ENCODE assay signal across 20 cellular contexts in the genomic region with DNA sequence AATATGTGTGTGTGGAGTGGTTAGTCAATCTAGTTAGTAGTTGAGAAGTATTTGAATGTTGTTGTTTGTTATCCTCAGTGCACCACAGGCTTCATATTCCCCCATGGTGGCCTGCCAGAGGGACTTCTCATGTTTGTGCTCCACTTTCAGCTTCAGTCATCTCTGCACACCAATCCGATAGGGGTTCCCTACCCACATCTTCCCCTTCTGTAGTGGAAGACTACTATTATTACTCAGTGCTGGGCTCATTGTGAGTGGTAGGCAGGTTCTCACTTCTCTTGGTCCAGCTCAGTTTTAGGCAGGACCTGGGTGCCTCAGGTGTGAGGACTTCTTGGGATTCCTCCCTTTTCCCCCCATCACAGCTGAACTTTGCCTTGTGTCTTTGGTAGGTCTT.
A peak's percentile ranks its signal among the peaks of the same experiment; 100 is the strongest.
DNase-seq lines count a peak whose midpoint lies in the region; ATAC-seq lines count a peak whose summit lies in the region.
"Had no signal": no experiment of that assay in that cellular context is flagged by ENCODE, and none has a peak within 500 bp of the region (broad histone marks: within the 10 kb centered on the region; RNA-seq: fewer than 3 reads in every experiment).

No MANE protein-coding gene starts in this region.

- H3K27ac ChIP-seq in substantia nigra (ENCODE audit: low read depth, low read length, poor library complexity, severe bottlenecking) = no peak overlapping the region
- H3K27ac ChIP-seq: BLaER1, SJSA1 had no signal

- no peak for DNase-seq in T-helper 9 cell
- no peak for DNase-seq in substantia nigra (lab: John Stamatoyannopoulos, UW)
- no peak for DNase-seq in activated CD8-positive, alpha-beta memory T cell treated with anti-CD3 and anti-CD28 coated beads, Interleukin-2, amount 50 U/mL, for 48 hours
- DNase-seq in dedifferentiated amniotic fluid mesenchymal stem cell (ENCODE audit: extremely low spot score) = no peak
- DNase-seq: CD4-positive, alpha-beta T cell; COR-L47; DMS79; MV-4-11; NCI-H1694; NCI-H2081; NCI-H2171; NCI-H345; NCI-H526; OCI-M1; T-helper 1 cell had no signal

- ATAC-seq in GM19351 (IDR thresholded peaks at IDR 0.05; ENCODE audit: unreplicated experiment) = peak; percentile 67
- peak; percentile 66 for ATAC-seq in HG02759 (IDR thresholded peaks at IDR 0.05; ENCODE audit: unreplicated experiment)
- ATAC-seq in HG03039 (IDR thresholded peaks at IDR 0.05; ENCODE audit: unreplicated experiment) = peak; percentile 78
